Comparison of ENCODE assay signal across 22 cellular contexts in the genomic region with DNA sequence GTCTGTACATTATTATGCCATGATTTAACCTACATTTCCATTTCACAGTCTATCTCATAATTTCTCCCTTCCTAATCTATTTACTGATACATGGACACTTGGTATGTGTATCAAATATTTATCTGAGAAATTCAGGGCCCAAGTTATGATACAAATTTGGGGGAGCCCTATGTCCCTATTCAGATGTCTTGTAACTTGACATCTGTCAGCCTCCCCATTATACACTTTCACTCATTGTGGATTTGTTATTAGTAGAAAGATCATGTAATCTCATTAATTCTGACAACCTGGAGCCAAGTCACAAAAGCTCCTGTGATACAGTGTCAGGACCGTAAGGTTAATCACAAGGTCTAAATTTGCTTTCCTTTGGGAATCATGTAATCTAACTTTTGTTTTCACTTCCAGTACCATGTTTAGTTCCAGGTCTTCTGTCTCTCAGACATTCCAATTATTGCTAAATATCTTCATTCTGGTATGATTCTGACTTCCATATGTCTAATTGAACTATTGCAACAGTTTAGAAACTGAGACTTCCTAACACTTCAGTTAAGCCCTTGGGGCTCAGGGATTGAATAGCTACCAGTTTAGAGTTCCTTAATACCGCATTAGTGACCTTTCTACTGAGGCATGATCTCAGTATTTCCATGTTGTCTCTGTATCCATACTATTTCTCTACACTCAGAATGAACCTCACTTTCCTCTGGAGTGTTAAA.
"Had no signal": no experiment of that assay in that cellular context is flagged by ENCODE, and none has a peak within 500 bp of the region (broad histone marks: within the 10 kb centered on the region; RNA-seq: fewer than 3 reads in every experiment).

No MANE protein-coding gene starts in this region.

- ATAC-seq: gastrocnemius medialis; heart right ventricle; left lung; psoas muscle; sciatic nerve; stimulated activated naive CD8-positive, alpha-beta T cell treated with anti-CD3 and anti-CD28 coated beads, Interleukin-15, Interleukin-2, amounts not matched to agents 100 U/mL and 50 U/mL, for 24 hours had no signal

- H3K27ac ChIP-seq: colonic mucosa, esophagus squamous epithelium, gastrocnemius medialis, heart right ventricle, left lung, neutrophil, psoas muscle, skin epidermis, suprapubic skin, thyroid gland, upper lobe of left lung, vagina had no signal

- H3K4me1 ChIP-seq: colonic mucosa, esophagus squamous epithelium, gastrocnemius medialis, heart right ventricle, left lung, psoas muscle, suprapubic skin, thyroid gland, upper lobe of left lung had no signal

- H3K27me3 ChIP-seq: colonic mucosa, esophagus squamous epithelium, gastrocnemius medialis, heart right ventricle, left lung, neutrophil, suprapubic skin, thyroid gland, upper lobe of left lung, vagina had no signal

- H3K4me3 ChIP-seq: colonic mucosa, esophagus squamous epithelium, gastrocnemius medialis, heart right ventricle, left lung, lung, psoas muscle, skin epidermis, suprapubic skin, thyroid gland, upper lobe of left lung, vagina had no signal

- H3K36me3 ChIP-seq: colonic mucosa, esophagus squamous epithelium, gastrocnemius medialis, heart right ventricle, left lung, neutrophil, suprapubic skin, thyroid gland, upper lobe of left lung, vagina had no signal

- DNase-seq: cerebellar nuclear complex; colonic mucosa; dermis blood vessel endothelial cell; esophagus squamous epithelium; gastrocnemius medialis; heart right ventricle; hypothalamus; islet precursor cell; left lung; mesendoderm; naive B cell; psoas muscle; stimulated activated CD4-positive, alpha-beta T cell treated with anti-CD3 and anti-CD28 coated beads, Interleukin-12 subunit alpha, Interleukin-12 subunit beta, amount 100 ng/mL, for 4 hours; stimulated activated naive CD8-positive, alpha-beta T cell treated with anti-CD3 and anti-CD28 coated beads, Interleukin-15, Interleukin-2, amounts not matched to agents 100 U/mL and 50 U/mL, for 24 hours; thyroid gland; upper lobe of left lung had no signal

- H3K9me3 ChIP-seq: colonic mucosa, esophagus squamous epithelium, gastrocnemius medialis, heart right ventricle, left lung, neutrophil, psoas muscle, suprapubic skin, thyroid gland, upper lobe of left lung, vagina had no signal
